In the genomic region with DNA sequence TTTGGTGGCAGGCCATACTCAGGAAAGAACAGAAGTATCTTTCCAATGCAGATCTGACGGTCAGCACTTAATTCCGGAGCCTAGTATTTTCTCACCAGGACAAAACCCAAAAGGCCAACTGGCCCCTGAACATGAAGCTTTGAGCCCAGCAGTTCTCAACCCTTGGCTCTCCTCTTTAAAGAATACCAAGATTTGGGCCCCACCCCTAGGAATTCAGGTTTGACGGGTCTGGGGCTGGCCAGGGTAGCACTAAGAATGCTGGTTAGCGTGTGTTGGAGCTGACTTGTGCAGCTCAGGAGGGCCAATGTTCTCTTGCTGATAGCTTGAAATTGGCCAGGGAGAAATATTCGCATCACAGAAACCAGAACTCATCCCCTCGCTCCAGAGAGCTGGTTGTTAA, we compare ENCODE assay signal across 14 cellular contexts.
"Had no signal": no experiment of that assay in that cellular context is flagged by ENCODE, and none has a peak within 500 bp of the region (broad histone marks: within the 10 kb centered on the region; RNA-seq: fewer than 3 reads in every experiment).

No MANE protein-coding gene starts in this region.

- H3K4me3 Mint-ChIP-seq: stimulated activated effector memory CD8-positive, alpha-beta T cell treated with anti-CD3 and anti-CD28 coated beads, Interleukin-12 subunit alpha, Interleukin-12 subunit beta, amount 100 ng/mL, for 72 hours; T-helper 17 cell had no signal

- H3K4me1 ChIP-seq: breast epithelium, left lung, parathyroid adenoma had no signal

- H3K36me3 Mint-ChIP-seq: activated naive CD4-positive, alpha-beta T cell treated with anti-CD3 and anti-CD28 coated beads, Interleukin-2, amount 50 U/mL, for 72 hours; stimulated activated effector memory CD8-positive, alpha-beta T cell treated with anti-CD3 and anti-CD28 coated beads, Interleukin-12 subunit alpha, Interleukin-12 subunit beta, amount 100 ng/mL, for 72 hours had no signal

- H3K36me3 ChIP-seq: breast epithelium, esophagus squamous epithelium, left lung, tibial artery had no signal

- ATAC-seq: activated CD4-positive, CD25-positive, alpha-beta regulatory T cell treated with anti-CD3 and anti-CD28 coated beads, Interleukin-2, amount 50 U/mL, for 24 hours; activated naive CD4-positive, alpha-beta T cell treated with anti-CD3 and anti-CD28 coated beads, Interleukin-2, amount 50 U/mL, for 72 hours; left lung; stimulated activated effector memory CD8-positive, alpha-beta T cell treated with anti-CD3 and anti-CD28 coated beads, Interleukin-12 subunit alpha, Interleukin-12 subunit beta, amount 100 ng/mL, for 72 hours; T-helper 17 cell had no signal

- H3K27ac Mint-ChIP-seq: activated naive CD4-positive, alpha-beta T cell treated with anti-CD3 and anti-CD28 coated beads, Interleukin-2, amount 50 U/mL, for 72 hours; stimulated activated effector memory CD8-positive, alpha-beta T cell treated with anti-CD3 and anti-CD28 coated beads, Interleukin-12 subunit alpha, Interleukin-12 subunit beta, amount 100 ng/mL, for 72 hours; T-helper 17 cell had no signal

- H3K9me3 Mint-ChIP-seq: activated naive CD4-positive, alpha-beta T cell treated with anti-CD3 and anti-CD28 coated beads, Interleukin-2, amount 50 U/mL, for 72 hours; stimulated activated effector memory CD8-positive, alpha-beta T cell treated with anti-CD3 and anti-CD28 coated beads, Interleukin-12 subunit alpha, Interleukin-12 subunit beta, amount 100 ng/mL, for 72 hours had no signal

- H3K27ac ChIP-seq: breast epithelium, esophagus squamous epithelium, left lung, parathyroid adenoma, skin epidermis, tibial artery had no signal

- H3K9me3 ChIP-seq: breast epithelium, esophagus squamous epithelium, left lung, tibial artery had no signal

- H3K9ac ChIP-seq: parathyroid adenoma had no signal

- DNase-seq: activated T-cell treated with anti-CD3 and anti-CD28 coated beads, Interleukin-2, amount 50 U/mL, for 1 hour; amniotic stem cell; esophagus squamous epithelium; foreskin fibroblast; glutamatergic neuron; left lung; T-helper 17 cell; tibial artery had no signal

- H2AFZ ChIP-seq: parathyroid adenoma had no signal

- H3K79me2 ChIP-seq: parathyroid adenoma had no signal

- H3K4me1 Mint-ChIP-seq: T-helper 17 cell had no signal

- H3K4me3 ChIP-seq: breast epithelium, esophagus squamous epithelium, left lung, skin epidermis, tibial artery had no signal

- H3K27me3 ChIP-seq: breast epithelium, left lung, tibial artery had no signal
